1 cellular context compared by ENCODE assay signal in the genomic region with DNA sequence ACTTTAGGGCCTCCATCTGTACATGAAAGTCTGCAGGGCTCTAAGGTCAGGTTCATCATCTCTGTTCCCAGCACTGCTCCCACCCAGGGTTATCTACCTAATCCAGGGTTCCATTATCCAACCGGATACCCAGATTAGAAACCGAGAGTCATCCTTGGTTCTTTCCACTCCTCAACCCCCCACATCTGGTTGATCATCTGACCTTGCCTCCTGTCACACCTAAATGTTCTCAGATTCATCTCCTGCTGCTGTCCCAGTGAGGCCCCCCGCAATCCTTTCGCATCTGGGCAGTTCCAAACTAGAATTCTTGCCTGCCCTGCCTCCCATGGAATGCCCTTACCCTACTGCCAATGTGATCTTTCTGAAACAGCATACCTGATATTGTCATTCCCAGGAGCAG.
TF ChIP-seq lines count a peak whose summit lies in the region.

No MANE protein-coding gene starts in this region.

TF ChIP-seq in K562, 482 proteins besides CTCF, POLR2A, EP300 and RAD21 (continued from another document):
- TF ChIP-seq HDAC2 (IDR thresholded peaks at IDR 0.05) (peak; percentile 85), SMC3 (conservative IDR thresholded peaks at IDR 0.05; ENCODE audit: insufficient read depth, low read depth, low read length) (no peak), EP400 (IDR thresholded peaks at IDR 0.05) (no peak), MBD2 (IDR thresholded peaks at IDR 0.05; ENCODE audit: borderline replicate concordance, low read depth) (0 out of 2 replicates have a peak, but pooled peaks have one; percentile 31), SRSF3 (IDR thresholded peaks at IDR 0.05; ENCODE audit: insufficient read depth, low read length) (no peak), CC2D1A (IDR thresholded peaks at IDR 0.05) (peak; percentile 61; the same call in 1 of the 2 replicates), KLF16 (IDR thresholded peaks at IDR 0.05) (peak; percentile 66; the same call in 1 of the 2 replicates), BCOR (IDR thresholded peaks at IDR 0.05) (no peak), MYBL2 (IDR thresholded peaks at IDR 0.05; ENCODE audit: low read depth) (no peak), MYBL2 (CRISPR knock-in tag; IDR thresholded peaks at IDR 0.05; ENCODE audit: borderline replicate concordance) (no peak), ETV6 (IDR thresholded peaks at IDR 0.05; ENCODE audit: borderline replicate concordance in 1 of 2, low read depth in 2 of 2, low read length in 1 of 2) (no peak), ETV6 (CRISPR knock-in tag; IDR thresholded peaks at IDR 0.05; ENCODE audit: borderline replicate concordance) (no peak), ZKSCAN8 (CRISPR knock-in tag; IDR thresholded peaks at IDR 0.05) (no peak), TAL1 (IDR thresholded peaks at IDR 0.05) (peak; percentile 93), CBX8 (IDR thresholded peaks at IDR 0.05; ENCODE audit: borderline replicate concordance, extremely low read depth, low read depth, low read length, poor library complexity, severe bottlenecking) (no peak), SUPT5H (IDR thresholded peaks at IDR 0.05) (no peak), KAT2B (IDR thresholded peaks at IDR 0.05; ENCODE audit: low read depth, low read length) (no peak), RBM17 (IDR thresholded peaks at IDR 0.05; ENCODE audit: borderline replicate concordance, low read depth, low read length) (no peak), ZNF707 (CRISPR knock-in tag; conservative IDR thresholded peaks at IDR 0.05) (no peak), ZNF57 (CRISPR knock-in tag; IDR thresholded peaks at IDR 0.05) (no peak), JUND (IDR thresholded peaks at IDR 0.05; ENCODE audit: borderline replicate concordance, low read depth, low read length) (peak; percentile 45; the same call in 1 of the 2 replicates), JUND (tag; IDR thresholded peaks at IDR 0.05; ENCODE audit: borderline replicate concordance, low read depth, low read length) (peak; percentile 36; the same call in 1 of the 3 replicates), JUNB (CRISPR knock-in tag; conservative IDR thresholded peaks at IDR 0.05) (no peak), CBX1 (IDR thresholded peaks at IDR 0.05; ENCODE audit: low read depth) (no peak), KAT8 (IDR thresholded peaks at IDR 0.05; ENCODE audit: low read depth) (no peak), MCM7 (IDR thresholded peaks at IDR 0.05) (no peak), SIN3B (IDR thresholded peaks at IDR 0.05; ENCODE audit: low read depth) (no peak), SOX6 (IDR thresholded peaks at IDR 0.05) (peak; percentile 72), RBM25 (IDR thresholded peaks at IDR 0.05; ENCODE audit: low read depth, low read length, severe bottlenecking) (no peak), ZNF12 (CRISPR knock-in tag; IDR thresholded peaks at IDR 0.05) (no peak), MAFF (IDR thresholded peaks at IDR 0.05; ENCODE audit: low read length) (peak; percentile 60; the same call in 1 of the 2 replicates), SMAD3 (CRISPR knock-in tag; conservative IDR thresholded peaks at IDR 0.05) (no peak), TRIM24 (IDR thresholded peaks at IDR 0.05) (peak; percentile 90 to 91), CBFA2T3 (IDR thresholded peaks at IDR 0.05) (peak; percentile 96), TCF3 (CRISPR knock-in tag; IDR thresholded peaks at IDR 0.05) (peak; percentile 92), ATF1 (CRISPR knock-in tag; IDR thresholded peaks at IDR 0.05) (no peak), ATF1 (tag; IDR thresholded peaks at IDR 0.05) (no peak), ZNF174 (CRISPR knock-in tag; IDR thresholded peaks at IDR 0.05) (no peak), GABPB1 (CRISPR knock-in tag; IDR thresholded peaks at IDR 0.05) (no peak), MYC (IDR thresholded peaks at IDR 0.05; ENCODE audit: low read depth, low read length) (no peak; the same call in 1 of the 2 replicates), MYC (CRISPR knock-in tag; IDR thresholded peaks at IDR 0.05; ENCODE audit: borderline replicate concordance, low read depth) (no peak), SRSF1 (IDR thresholded peaks at IDR 0.05; ENCODE audit: low read depth, low read length) (no peak), NRF1 (conservative IDR thresholded peaks at IDR 0.05 in 1 of 2, IDR thresholded peaks at IDR 0.05 in 1 of 2) (no peak), ZNF696 (CRISPR knock-in tag; conservative IDR thresholded peaks at IDR 0.05) (no peak), ZNF644 (tag; IDR thresholded peaks at IDR 0.05; ENCODE audit: low read depth) (0 out of 2 replicates have a peak, but pooled peaks have one; percentile 40), XRCC3 (IDR thresholded peaks at IDR 0.05) (no peak), EZH2 (IDR thresholded peaks at IDR 0.05; ENCODE audit: borderline replicate concordance, low read depth, low read length) (no peak), CTBP1 (IDR thresholded peaks at IDR 0.05; ENCODE audit: borderline replicate concordance) (peak; percentile 74; the same call in 1 of the 2 replicates), ADNP (tag; IDR thresholded peaks at IDR 0.05) (no peak)
- TF ChIP-seq, protein P1, sequence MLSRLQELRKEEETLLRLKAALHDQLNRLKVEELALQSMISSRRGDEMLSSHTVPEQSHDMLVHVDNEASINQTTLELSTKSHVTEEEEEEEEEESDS (CRISPR knock-in tag; IDR thresholded peaks at IDR 0.05) = no peak
- TF ChIP-seq, protein P2, sequence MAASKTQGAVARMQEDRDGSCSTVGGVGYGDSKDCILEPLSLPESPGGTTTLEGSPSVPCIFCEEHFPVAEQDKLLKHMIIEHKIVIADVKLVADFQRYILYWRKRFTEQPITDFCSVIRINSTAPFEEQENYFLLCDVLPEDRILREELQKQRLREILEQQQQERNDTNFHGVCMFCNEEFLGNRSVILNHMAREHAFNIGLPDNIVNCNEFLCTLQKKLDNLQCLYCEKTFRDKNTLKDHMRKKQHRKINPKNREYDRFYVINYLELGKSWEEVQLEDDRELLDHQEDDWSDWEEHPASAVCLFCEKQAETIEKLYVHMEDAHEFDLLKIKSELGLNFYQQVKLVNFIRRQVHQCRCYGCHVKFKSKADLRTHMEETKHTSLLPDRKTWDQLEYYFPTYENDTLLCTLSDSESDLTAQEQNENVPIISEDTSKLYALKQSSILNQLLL (CRISPR knock-in tag; IDR thresholded peaks at IDR 0.05; ENCODE audit: borderline replicate concordance) = no peak
- TF ChIP-seq, protein P3, sequence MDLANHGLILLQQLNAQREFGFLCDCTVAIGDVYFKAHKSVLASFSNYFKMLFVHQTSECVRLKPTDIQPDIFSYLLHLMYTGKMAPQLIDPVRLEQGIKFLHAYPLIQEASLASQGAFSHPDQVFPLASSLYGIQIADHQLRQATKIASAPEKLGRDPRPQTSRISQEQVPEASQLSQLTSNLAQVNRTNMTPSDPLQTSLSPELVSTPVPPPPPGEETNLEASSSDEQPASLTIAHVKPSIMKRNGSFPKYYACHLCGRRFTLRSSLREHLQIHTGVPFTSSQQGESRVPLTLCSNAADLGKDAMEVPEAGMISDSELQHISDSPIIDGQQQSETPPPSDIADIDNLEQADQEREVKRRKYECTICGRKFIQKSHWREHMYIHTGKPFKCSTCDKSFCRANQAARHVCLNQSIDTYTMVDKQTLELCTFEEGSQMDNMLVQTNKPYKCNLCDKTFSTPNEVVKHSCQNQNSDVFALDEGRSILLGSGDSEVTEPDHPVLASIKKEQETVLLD (IDR thresholded peaks at IDR 0.05) = 0 out of 2 replicates have a peak, but pooled peaks have one; percentile 33
- TF ChIP-seq, protein P4, sequence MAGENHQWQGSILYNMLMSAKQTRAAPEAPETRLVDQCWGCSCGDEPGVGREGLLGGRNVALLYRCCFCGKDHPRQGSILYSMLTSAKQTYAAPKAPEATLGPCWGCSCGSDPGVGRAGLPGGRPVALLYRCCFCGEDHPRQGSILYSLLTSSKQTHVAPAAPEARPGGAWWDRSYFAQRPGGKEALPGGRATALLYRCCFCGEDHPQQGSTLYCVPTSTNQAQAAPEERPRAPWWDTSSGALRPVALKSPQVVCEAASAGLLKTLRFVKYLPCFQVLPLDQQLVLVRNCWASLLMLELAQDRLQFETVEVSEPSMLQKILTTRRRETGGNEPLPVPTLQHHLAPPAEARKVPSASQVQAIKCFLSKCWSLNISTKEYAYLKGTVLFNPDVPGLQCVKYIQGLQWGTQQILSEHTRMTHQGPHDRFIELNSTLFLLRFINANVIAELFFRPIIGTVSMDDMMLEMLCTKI (IDR thresholded peaks at IDR 0.05; ENCODE audit: partially characterized antibody) = no peak
- TF ChIP-seq, protein P5, sequence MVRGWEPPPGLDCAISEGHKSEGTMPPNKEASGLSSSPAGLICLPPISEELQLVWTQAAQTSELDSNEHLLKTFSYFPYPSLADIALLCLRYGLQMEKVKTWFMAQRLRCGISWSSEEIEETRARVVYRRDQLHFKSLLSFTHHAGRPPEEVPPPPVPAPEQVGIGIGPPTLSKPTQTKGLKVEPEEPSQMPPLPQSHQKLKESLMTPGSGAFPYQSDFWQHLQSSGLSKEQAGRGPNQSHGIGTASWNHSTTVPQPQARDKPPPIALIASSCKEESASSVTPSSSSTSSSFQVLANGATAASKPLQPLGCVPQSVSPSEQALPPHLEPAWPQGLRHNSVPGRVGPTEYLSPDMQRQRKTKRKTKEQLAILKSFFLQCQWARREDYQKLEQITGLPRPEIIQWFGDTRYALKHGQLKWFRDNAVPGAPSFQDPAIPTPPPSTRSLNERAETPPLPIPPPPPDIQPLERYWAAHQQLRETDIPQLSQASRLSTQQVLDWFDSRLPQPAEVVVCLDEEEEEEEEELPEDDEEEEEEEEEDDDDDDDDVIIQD (CRISPR knock-in tag; IDR thresholded peaks at IDR 0.05) = no peak
- TF ChIP-seq, protein P6, sequence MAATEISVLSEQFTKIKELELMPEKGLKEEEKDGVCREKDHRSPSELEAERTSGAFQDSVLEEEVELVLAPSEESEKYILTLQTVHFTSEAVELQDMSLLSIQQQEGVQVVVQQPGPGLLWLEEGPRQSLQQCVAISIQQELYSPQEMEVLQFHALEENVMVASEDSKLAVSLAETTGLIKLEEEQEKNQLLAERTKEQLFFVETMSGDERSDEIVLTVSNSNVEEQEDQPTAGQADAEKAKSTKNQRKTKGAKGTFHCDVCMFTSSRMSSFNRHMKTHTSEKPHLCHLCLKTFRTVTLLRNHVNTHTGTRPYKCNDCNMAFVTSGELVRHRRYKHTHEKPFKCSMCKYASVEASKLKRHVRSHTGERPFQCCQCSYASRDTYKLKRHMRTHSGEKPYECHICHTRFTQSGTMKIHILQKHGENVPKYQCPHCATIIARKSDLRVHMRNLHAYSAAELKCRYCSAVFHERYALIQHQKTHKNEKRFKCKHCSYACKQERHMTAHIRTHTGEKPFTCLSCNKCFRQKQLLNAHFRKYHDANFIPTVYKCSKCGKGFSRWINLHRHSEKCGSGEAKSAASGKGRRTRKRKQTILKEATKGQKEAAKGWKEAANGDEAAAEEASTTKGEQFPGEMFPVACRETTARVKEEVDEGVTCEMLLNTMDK (IDR thresholded peaks at IDR 0.05; ENCODE audit: borderline replicate concordance, insufficient read depth, low read depth, low read length, poor library complexity, severe bottlenecking) = no peak
- TF ChIP-seq, protein P7, sequence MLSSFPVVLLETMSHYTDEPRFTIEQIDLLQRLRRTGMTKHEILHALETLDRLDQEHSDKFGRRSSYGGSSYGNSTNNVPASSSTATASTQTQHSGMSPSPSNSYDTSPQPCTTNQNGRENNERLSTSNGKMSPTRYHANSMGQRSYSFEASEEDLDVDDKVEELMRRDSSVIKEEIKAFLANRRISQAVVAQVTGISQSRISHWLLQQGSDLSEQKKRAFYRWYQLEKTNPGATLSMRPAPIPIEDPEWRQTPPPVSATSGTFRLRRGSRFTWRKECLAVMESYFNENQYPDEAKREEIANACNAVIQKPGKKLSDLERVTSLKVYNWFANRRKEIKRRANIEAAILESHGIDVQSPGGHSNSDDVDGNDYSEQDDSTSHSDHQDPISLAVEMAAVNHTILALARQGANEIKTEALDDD (IDR thresholded peaks at IDR 0.05) = no peak
- TF ChIP-seq, protein P8, sequence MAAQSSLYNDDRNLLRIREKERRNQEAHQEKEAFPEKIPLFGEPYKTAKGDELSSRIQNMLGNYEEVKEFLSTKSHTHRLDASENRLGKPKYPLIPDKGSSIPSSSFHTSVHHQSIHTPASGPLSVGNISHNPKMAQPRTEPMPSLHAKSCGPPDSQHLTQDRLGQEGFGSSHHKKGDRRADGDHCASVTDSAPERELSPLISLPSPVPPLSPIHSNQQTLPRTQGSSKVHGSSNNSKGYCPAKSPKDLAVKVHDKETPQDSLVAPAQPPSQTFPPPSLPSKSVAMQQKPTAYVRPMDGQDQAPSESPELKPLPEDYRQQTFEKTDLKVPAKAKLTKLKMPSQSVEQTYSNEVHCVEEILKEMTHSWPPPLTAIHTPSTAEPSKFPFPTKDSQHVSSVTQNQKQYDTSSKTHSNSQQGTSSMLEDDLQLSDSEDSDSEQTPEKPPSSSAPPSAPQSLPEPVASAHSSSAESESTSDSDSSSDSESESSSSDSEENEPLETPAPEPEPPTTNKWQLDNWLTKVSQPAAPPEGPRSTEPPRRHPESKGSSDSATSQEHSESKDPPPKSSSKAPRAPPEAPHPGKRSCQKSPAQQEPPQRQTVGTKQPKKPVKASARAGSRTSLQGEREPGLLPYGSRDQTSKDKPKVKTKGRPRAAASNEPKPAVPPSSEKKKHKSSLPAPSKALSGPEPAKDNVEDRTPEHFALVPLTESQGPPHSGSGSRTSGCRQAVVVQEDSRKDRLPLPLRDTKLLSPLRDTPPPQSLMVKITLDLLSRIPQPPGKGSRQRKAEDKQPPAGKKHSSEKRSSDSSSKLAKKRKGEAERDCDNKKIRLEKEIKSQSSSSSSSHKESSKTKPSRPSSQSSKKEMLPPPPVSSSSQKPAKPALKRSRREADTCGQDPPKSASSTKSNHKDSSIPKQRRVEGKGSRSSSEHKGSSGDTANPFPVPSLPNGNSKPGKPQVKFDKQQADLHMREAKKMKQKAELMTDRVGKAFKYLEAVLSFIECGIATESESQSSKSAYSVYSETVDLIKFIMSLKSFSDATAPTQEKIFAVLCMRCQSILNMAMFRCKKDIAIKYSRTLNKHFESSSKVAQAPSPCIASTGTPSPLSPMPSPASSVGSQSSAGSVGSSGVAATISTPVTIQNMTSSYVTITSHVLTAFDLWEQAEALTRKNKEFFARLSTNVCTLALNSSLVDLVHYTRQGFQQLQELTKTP (IDR thresholded peaks at IDR 0.05; ENCODE audit: low read depth in 1 of 2, partially characterized antibody in 2 of 2) = no peak
